In the genomic region with DNA sequence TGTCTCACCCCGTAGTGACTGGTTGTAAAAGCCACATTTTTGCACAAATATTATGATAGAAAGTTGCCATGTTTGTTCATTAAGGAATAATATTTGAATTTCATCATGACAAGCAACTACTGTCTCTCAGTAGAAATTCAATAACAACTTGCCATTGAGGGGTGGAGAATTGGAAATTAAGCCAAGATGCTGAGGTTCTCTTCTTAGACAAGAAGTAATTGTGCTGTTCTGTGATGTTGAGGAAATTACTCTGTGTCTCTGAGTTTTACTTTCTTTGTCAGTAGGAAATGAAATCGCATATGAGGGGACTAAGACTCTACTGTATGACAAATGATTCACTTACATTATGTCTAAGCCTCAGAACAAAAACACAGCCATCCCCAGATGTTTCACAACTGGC, we compare ENCODE assay signal across 20 cellular contexts. TPM values are rescaled to one million over a fixed set of nuclear protein-coding genes. Genes with fewer than 3 reads are reported as not detected.
A peak's percentile ranks its signal among the peaks of the same experiment; 100 is the strongest.
DNase-seq lines count a peak whose midpoint lies in the region; ATAC-seq, FAIRE-seq and TF ChIP-seq lines count a peak whose summit lies in the region.
"Had no signal": no experiment of that assay in that cellular context is flagged by ENCODE, and none has a peak within 500 bp of the region (broad histone marks: within the 10 kb centered on the region; RNA-seq: fewer than 3 reads in every experiment).

No MANE protein-coding gene starts in this region.

- peaks cover 4% of the 10 kb centered on the region for H3K36me3 Mint-ChIP-seq in HFFc6 (ENCODE audit: low read depth)
- H3K36me3 Mint-ChIP-seq: CD4-positive, CD25-positive, alpha-beta regulatory T cell; CD8-positive, alpha-beta T cell had no signal

- TF ChIP-seq CTCF in C4-2B (conservative IDR thresholded peaks at IDR 0.05): no peak
- TF ChIP-seq CTCF in HFFc6 (IDR thresholded peaks at IDR 0.05): no peak

- FAIRE-seq in endometrium (lab: Jason Lieb, UNC): peak; percentile 15
- FAIRE-seq: G401.6, GM12892, H1 had no signal

- H3K27me3 Mint-ChIP-seq in HFFc6 (ENCODE audit: insufficient read depth): no peaks in the 10 kb centered on the region

- H3K9me3 Mint-ChIP-seq in HFFc6: peaks cover 4% of the 10 kb centered on the region
- H3K9me3 Mint-ChIP-seq: CD8-positive, alpha-beta T cell had no signal

- no peak for ATAC-seq in GM19455 (IDR thresholded peaks at IDR 0.05; ENCODE audit: unreplicated experiment)
- ATAC-seq: CD8-positive, alpha-beta T cell; HCT116 had no signal

- H3K27ac Mint-ChIP-seq in HFFc6: no peak overlapping the region; the same call in 1 of the 2 replicates
- H3K27ac Mint-ChIP-seq: CD4-positive, CD25-positive, alpha-beta regulatory T cell; CD8-positive, alpha-beta T cell had no signal

- H3K27ac ChIP-seq in C4-2B: peak overlapping the region; percentile 78
- H3K27ac ChIP-seq: GM23248 had no signal

- no peak overlapping the region for H3K4me3 Mint-ChIP-seq in HFFc6
- H3K4me3 Mint-ChIP-seq: CD4-positive, CD25-positive, alpha-beta regulatory T cell; CD8-positive, alpha-beta T cell had no signal

- DNase-seq in fibroblast of peridontal ligament (ENCODE audit: extremely low read depth) (peak; percentile 29), HFFc6 (no peak), NCI-H187 treated with DMSO at 0.1 percent for 48 hours (lab: John Stamatoyannopoulos, UW) (no peak)
- DNase-seq in activated CD8-positive, alpha-beta memory T cell treated with anti-CD3 and anti-CD28 coated beads, Interleukin-2, amount 50 U/mL, for 48 hours: no peak
- DNase-seq: 8988T; C1 segment of cervical spinal cord; Caco-2; CD4-positive, CD25-positive, alpha-beta regulatory T cell; CD8-positive, alpha-beta T cell; DMS153; DND-41; GM23248; H7 had no signal

- H3K4me1 Mint-ChIP-seq in HFFc6 (ENCODE audit: low read depth): peaks cover 81% of the 10 kb centered on the region
- H3K4me1 Mint-ChIP-seq: CD4-positive, CD25-positive, alpha-beta regulatory T cell had no signal

RNA-seq across cellular contexts. Expression of a gene that starts 29.0 kb away (rescaled TPM):
- 10 to 100 TPM; 69.9 to 87.2 (median 77.0) TPM for total RNA-seq in HFFc6 (2021; fragmentation: NEBNext Ultra II Directional; extraction: Animal tissue kit (Norgen Biotek cat#: 25700))
- total RNA-seq: CD4-positive, CD25-positive, alpha-beta regulatory T cell; CD8-positive, alpha-beta T cell had no signal
